12 cellular contexts compared by ENCODE assay signal in the genomic region with DNA sequence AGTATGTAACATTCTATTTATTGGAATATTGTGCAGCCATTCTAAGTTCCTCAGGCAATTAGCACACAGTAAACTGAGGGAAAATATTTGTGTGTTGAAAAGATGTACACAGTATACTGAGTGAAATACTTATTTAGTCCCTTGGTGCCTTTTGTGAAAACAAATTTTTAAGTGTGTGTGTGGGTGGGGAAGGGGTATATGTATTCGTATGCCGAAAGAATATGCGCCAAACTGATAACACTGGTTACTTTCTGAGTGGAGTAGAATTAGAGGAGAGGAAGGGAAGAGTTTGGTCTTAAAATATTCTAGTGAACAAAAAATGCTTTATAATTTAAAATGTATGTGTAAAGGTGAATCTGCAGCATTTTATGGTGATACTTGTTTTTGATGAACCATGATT. TPM values are rescaled to one million over a fixed set of nuclear protein-coding genes. Genes with fewer than 3 reads are reported as not detected.
DNase-seq lines count a peak whose midpoint lies in the region; ATAC-seq, FAIRE-seq and TF ChIP-seq lines count a peak whose summit lies in the region.
"Had no signal": no experiment of that assay in that cellular context is flagged by ENCODE, and none has a peak within 500 bp of the region (broad histone marks: within the 10 kb centered on the region; RNA-seq: fewer than 3 reads in every experiment).

No MANE protein-coding gene starts in this region.

- in situ Hi-C loops in K562 (cut with MboI), result no loop called here

- H3K9ac ChIP-seq in HUES64 (ENCODE audit: low read depth, low read length), result no peak overlapping the region
- H3K9ac ChIP-seq in K562 (ENCODE audit: insufficient read depth in 1 of 2, low read depth in 2 of 2, low read length in 2 of 2), result peak overlapping the region in 1 of 2 experiments; percentile 88; a peak in 2 of 4 replicates

- POLR2A ChIA-PET in CD4-positive, alpha-beta memory T cell (lab: Charles Lee; ENCODE audit: partially characterized antibody), result interaction anchor here (0.5 to 2.2 kb wide), 4 partner anchors 10 to 59 kb away, joined by 3 to 6 read pairs (median 4); no protein-coding TSS in a partner anchor
- POLR2A ChIA-PET in K562 (lab: Yijun Ruan, JAX), result interaction anchor here (0.7 to 1.4 kb wide), 5 partner anchors 8 to 76 kb away, joined by 4 to 6 read pairs (median 6); no protein-coding TSS in a partner anchor
- POLR2A ChIA-PET in naive thymus-derived CD8-positive, alpha-beta T cell (lab: Charles Lee), result interaction anchor here (1.2 kb wide), 1 partner anchor 58 kb away, joined by 3 read pairs; no protein-coding TSS in a partner anchor

- no peak for FAIRE-seq in K562 (lab: Jason Lieb, UNC)

- no peak for TF ChIP-seq RAD21 in K562 (CRISPR knock-in tag; conservative IDR thresholded peaks at IDR 0.05 in 1 of 2, IDR thresholded peaks at IDR 0.05 in 1 of 2)

- no peak for TF ChIP-seq CTCF in K562 (IDR thresholded peaks at IDR 0.05 in 2 of 3, conservative IDR thresholded peaks at IDR 0.05 in 1 of 3; ENCODE audit: insufficient read depth in 2 of 3, low read depth in 1 of 3, low read length in 3 of 3)

- no peak for TF ChIP-seq POLR2A in K562 (conservative IDR thresholded peaks at IDR 0.05)

- H3K4me3 Mint-ChIP-seq in CD4-positive, alpha-beta memory T cell, result peak overlapping the region; percentile 63 to 100 (median 82)
- H3K4me3 Mint-ChIP-seq in naive thymus-derived CD8-positive, alpha-beta T cell, result peak overlapping the region in 9 of 10 donors; percentile 38 to 99 (median 78)

- H3K4me1 Mint-ChIP-seq in CD4-positive, alpha-beta memory T cell, result peaks cover 53 to 92% (median 68%) of the 10 kb centered on the region in 4 donors
- peaks cover 17 to 80% (median 73%) of the 10 kb centered on the region in 4 donors for H3K4me1 Mint-ChIP-seq in naive thymus-derived CD8-positive, alpha-beta T cell

- no peak overlapping the region for H3K27ac ChIP-seq in CD4-positive, alpha-beta memory T cell (ENCODE audit: low read depth, low read length)
- H3K27ac ChIP-seq in HUES64 (ENCODE audit: low read depth, low read length), result no peak overlapping the region
- peak overlapping the region; percentile 86 for H3K27ac ChIP-seq in K562 (ENCODE audit: extremely low read depth, low read depth, low read length)

- H3K4me3 ChIP-seq in CD4-positive, alpha-beta memory T cell (ENCODE audit: low read length in 2 of 2), result no peak overlapping the region
- H3K4me3 ChIP-seq in HUES64 (ENCODE audit: low read length), result peak overlapping the region; percentile 85
- H3K4me3 ChIP-seq in K562, result peak overlapping the region; percentile 64

- H3K9me1 ChIP-seq in K562 (ENCODE audit: control insufficient read depth, insufficient read depth, low read length), result no peaks in the 10 kb centered on the region

- peaks cover 3% of the 10 kb centered on the region for H3K36me3 ChIP-seq in CD4-positive, alpha-beta memory T cell (ENCODE audit: insufficient read depth, low read length)
- peaks cover 8% of the 10 kb centered on the region for H3K36me3 ChIP-seq in HUES64 (ENCODE audit: insufficient read depth, low read length)
- peaks cover 39% of the 10 kb centered on the region for H3K36me3 ChIP-seq in K562 (ENCODE audit: control insufficient read depth, insufficient read depth, low read length)

- H2AFZ ChIP-seq in K562 (ENCODE audit: low read depth, low read length), result no peak overlapping the region

- no peaks in the 10 kb centered on the region for H3K9me3 ChIP-seq in CD4-positive, alpha-beta memory T cell (ENCODE audit: control insufficient read depth in 1 of 2, low read length in 2 of 2)
- H3K9me3 ChIP-seq in HUES64 (ENCODE audit: insufficient read depth, low read depth, low read length) (no peaks in the 10 kb centered on the region), K562 (replicated peaks; ENCODE audit: control insufficient read depth, insufficient read depth, low read depth, low read length) (no peaks in the 10 kb centered on the region)

- H4K20me1 ChIP-seq in K562 (replicated peaks; ENCODE audit: control insufficient read depth, insufficient read depth, low read length), result peaks cover 4% of the 10 kb centered on the region

- 87% methylated on average over 3 of the region's 3 CpGs for WGBS in HUES64
- 0% methylated on average over 3 of the region's 3 CpGs for WGBS in K562 (ENCODE audit: insufficient coverage, low coverage, missing lambda C conversion rate)

- no peaks in the 10 kb centered on the region for H3K27me3 ChIP-seq in CD4-positive, alpha-beta memory T cell (ENCODE audit: insufficient read depth, low read length)
- H3K27me3 ChIP-seq in HUES64 (ENCODE audit: insufficient read depth, low read length) (no peaks in the 10 kb centered on the region), K562 (ENCODE audit: control insufficient read depth in 2 of 2, insufficient read depth in 2 of 2, low read length in 2 of 2) (no peaks in the 10 kb centered on the region)

- TF ChIP-seq EP300 in K562 (IDR thresholded peaks at IDR 0.05; ENCODE audit: low read length), result no peak

- DNase-seq in CD4-positive, alpha-beta memory T cell, result no peak
- DNase-seq in K562 (ENCODE audit: extremely low read depth in 1 of 4, low spot score in 3 of 4) (peak in 2 of 4 experiments; percentile 68 to 77), NOMO-1 treated with DMSO at 0.1 percent for 48 hours (lab: John Stamatoyannopoulos, UW; ENCODE audit: unreplicated experiment) (no peak), NCI-H2171 treated with DMSO at 0.1 percent for 48 hours (lab: John Stamatoyannopoulos, UW) (no peak)
- DNase-seq in naive thymus-derived CD8-positive, alpha-beta T cell, result no peak
- DNase-seq: GOT3, NCI-H1092, T1000 had no signal

- H3K4me1 ChIP-seq in CD4-positive, alpha-beta memory T cell (ENCODE audit: insufficient read depth, low read length), result peaks cover 62% of the 10 kb centered on the region
- peaks cover 50% of the 10 kb centered on the region for H3K4me1 ChIP-seq in HUES64 (ENCODE audit: insufficient read depth, low read length)
- peaks cover 9 to 21% of the 10 kb centered on the region in 2 experiments for H3K4me1 ChIP-seq in K562 (replicated peaks in 1 of 2; ENCODE audit: control insufficient read depth in 2 of 2, insufficient read depth in 2 of 2, low read length in 2 of 2)

- peak overlapping the region in 6 of 7 donors; percentile 58 to 94 (median 78) for H3K27ac Mint-ChIP-seq in CD4-positive, alpha-beta memory T cell
- peak overlapping the region in 4 of 10 donors; percentile 4 to 97 (median 82) for H3K27ac Mint-ChIP-seq in naive thymus-derived CD8-positive, alpha-beta T cell
- H3K27ac Mint-ChIP-seq: activated naive CD4-positive, alpha-beta T cell treated with anti-CD3 and anti-CD28 coated beads, Interleukin-2, amount 50 U/mL, for 72 hours had no signal

- BruUV-seq in K562 (replicated peaks; lab: Mats Ljungman, UMichigan), result no TSS peak

- intact Hi-C loops in CD4-positive, alpha-beta memory T cell (cut with micrococcal nuclease), result loop anchor here (5.0 kb wide), 2 partner anchors 427 to 533 kb away; partner anchors contain the start of gene YTHDC2
- intact Hi-C loops in K562 (cut with micrococcal nuclease), result loop anchor here (1.0 to 10.0 kb wide), 5 partner anchors 63 to 425 kb away; partner anchors contain the start of gene SRP19

- ATAC-seq in K562 (peak; percentile 61), HG02852 (IDR thresholded peaks at IDR 0.05; ENCODE audit: unreplicated experiment) (no peak), HG02678 (IDR thresholded peaks at IDR 0.05; ENCODE audit: unreplicated experiment) (no peak)
- ATAC-seq in naive thymus-derived CD8-positive, alpha-beta T cell, result no peak
- ATAC-seq: activated naive CD4-positive, alpha-beta T cell treated with anti-CD3 and anti-CD28 coated beads, Interleukin-2, amount 50 U/mL, for 72 hours had no signal

- peak overlapping the region; percentile 75 for H3K4me2 ChIP-seq in K562 (ENCODE audit: insufficient read depth, low read length)

- peaks cover 0 to 5% (median 0%) of the 10 kb centered on the region in 8 donors for H3K9me3 Mint-ChIP-seq in CD4-positive, alpha-beta memory T cell
- H3K9me3 Mint-ChIP-seq in naive thymus-derived CD8-positive, alpha-beta T cell, result no peaks in the 10 kb centered on the region

- peaks cover 19 to 53% of the 10 kb centered on the region in 2 donors for H3K36me3 Mint-ChIP-seq in CD4-positive, alpha-beta memory T cell
- H3K36me3 Mint-ChIP-seq in naive thymus-derived CD8-positive, alpha-beta T cell, result peaks cover 5 to 33% (median 15%) of the 10 kb centered on the region in 3 donors

- CTCF ChIA-PET in CD4-positive, alpha-beta memory T cell (lab: Charles Lee; ENCODE audit: partially characterized antibody), result interaction anchor here (0.8 to 3.6 kb wide), 8 partner anchors 8 to 819 kb away, joined by 3 to 27 read pairs (median 3); no protein-coding TSS in a partner anchor
- CTCF ChIA-PET in K562 (lab: Yijun Ruan, JAX; ENCODE audit: low intra/inter-chr PET ratio), result no interaction called here

- H3K27me3 Mint-ChIP-seq in CD4-positive, alpha-beta memory T cell, result peaks cover 0 to 4% of the 10 kb centered on the region in 2 donors
- H3K27me3 Mint-ChIP-seq in naive thymus-derived CD8-positive, alpha-beta T cell, result no peaks in the 10 kb centered on the region

- H3K79me2 ChIP-seq in K562 (ENCODE audit: control insufficient read depth, insufficient read depth, low read length), result peaks cover 82% of the 10 kb centered on the region

RNA-seq across cellular contexts. Expression of gene DCP2, which starts 3.1 kb away (rescaled TPM):
- total RNA-seq in CD4-positive, alpha-beta memory T cell, result 100 to 1,000 TPM; 116 to 123 TPM
- polyA plus RNA-seq in CD4-positive, alpha-beta memory T cell, result 10 to 100 TPM; 54.0 to 75.4 TPM
- polyA plus RNA-seq in HUES64 (2013, experiment 1 of 2), result 32.7 TPM
- 33.7 TPM for polyA plus RNA-seq in HUES64 (2013, experiment 2 of 2)
- 114 and 176 TPM in 2 replicates for total RNA-seq in K562 (2011; cell fraction: chromatin; rRNA removed; ENCODE audit: low replicate concordance)
- 54.0 and 57.9 TPM in 2 replicates for total RNA-seq in K562 (2011; cell fraction: nucleolus; rRNA removed)
- total RNA-seq in K562 (2011; cell fraction: nucleoplasm; rRNA removed), result 61.2 and 112 TPM in 2 replicates
- total RNA-seq in K562 (2014; rRNA removed), result 71.8 and 75.6 TPM in 2 replicates
- total RNA-seq in K562 (2014; rRNA removed; fragmentation: Illumina TruSeq; extraction: Trizol), result 96.8 and 120 TPM in 2 replicates
- total RNA-seq in K562 (2015; rRNA removed; fragmentation: Illumina TruSeq; extraction: Trizol), result 69.4 and 76.0 TPM in 2 replicates
- total RNA-seq in K562 (2021), result 109 and 111 TPM in 2 replicates
- polyA plus RNA-seq in K562 (2011; rRNA removed), result 22.8 and 40.4 TPM in 2 replicates
- polyA plus RNA-seq in K562 (2011; cell fraction: cytosol; rRNA removed), result 20.4 and 29.5 TPM in 2 replicates
- 26.7 and 36.5 TPM in 2 replicates for polyA plus RNA-seq in K562 (2011; cell fraction: nucleus; rRNA removed)
- 24.0 and 28.2 TPM in 2 replicates for polyA plus RNA-seq in K562 (2012)
- 41.4 and 46.7 TPM in 2 replicates for polyA plus RNA-seq in K562 (2014; fragmentation: Illumina TruSeq; extraction: Trizol)
- 10 to 100 TPM; 25.9 to 36.8 TPM for polyA plus RNA-seq in K562 (2014; fragmentation: Nextera tagmentation; extraction: Ambion mirVana)
- polyA plus RNA-seq in K562 (2014; rRNA removed), result 25.9 and 38.0 TPM in 2 replicates
- 134 and 161 TPM in 2 replicates for polyA minus RNA-seq in K562 (2011; rRNA and poly(A)+ RNA removed)
- 33.9 and 43.4 TPM in 2 replicates for polyA minus RNA-seq in K562 (2011; cell fraction: cytosol; rRNA and poly(A)+ RNA removed)
- 78.6 and 97.4 TPM in 2 replicates for polyA minus RNA-seq in K562 (2011; cell fraction: nucleus; rRNA and poly(A)+ RNA removed)
- total RNA-seq in naive thymus-derived CD8-positive, alpha-beta T cell, result 10 to 100 TPM; 65.1 to 67.9 TPM
- 10 to 100 TPM; 48.3 to 53.0 (median 50.7) TPM for polyA plus RNA-seq in naive thymus-derived CD8-positive, alpha-beta T cell

RNA-seq across cellular contexts. Expression of gene REEP5, which starts 57.7 kb away (rescaled TPM):
- total RNA-seq in CD4-positive, alpha-beta memory T cell, result 10 to 100 TPM; 55.6 to 61.1 TPM
- 100 to 1,000 TPM; 113 to 117 TPM for polyA plus RNA-seq in CD4-positive, alpha-beta memory T cell
- polyA plus RNA-seq in HUES64 (2013, experiment 1 of 2), result 30.2 TPM
- polyA plus RNA-seq in HUES64 (2013, experiment 2 of 2), result 34.0 TPM
- 38.2 and 76.7 TPM in 2 replicates for total RNA-seq in K562 (2011; cell fraction: chromatin; rRNA removed; ENCODE audit: low replicate concordance)
- 120 and 131 TPM in 2 replicates for total RNA-seq in K562 (2011; cell fraction: nucleolus; rRNA removed)
- 54.9 and 77.7 TPM in 2 replicates for total RNA-seq in K562 (2011; cell fraction: nucleoplasm; rRNA removed)
- 17.5 and 34.9 TPM in 2 replicates for total RNA-seq in K562 (2014; rRNA removed)
- 17.3 and 17.4 TPM in 2 replicates for total RNA-seq in K562 (2014; rRNA removed; fragmentation: Illumina TruSeq; extraction: Trizol)
- 13.8 and 14.7 TPM in 2 replicates for total RNA-seq in K562 (2015; rRNA removed; fragmentation: Illumina TruSeq; extraction: Trizol)
- total RNA-seq in K562 (2021), result 36.3 and 39.2 TPM in 2 replicates
- polyA plus RNA-seq in K562 (2011; rRNA removed), result 84.8 and 84.9 TPM in 2 replicates
- 66.6 and 67.4 TPM in 2 replicates for polyA plus RNA-seq in K562 (2011; cell fraction: cytosol; rRNA removed)
- 43.3 and 49.6 TPM in 2 replicates for polyA plus RNA-seq in K562 (2011; cell fraction: nucleus; rRNA removed)
- 32.9 and 33.5 TPM in 2 replicates for polyA plus RNA-seq in K562 (2012)
- 25.3 and 30.4 TPM in 2 replicates for polyA plus RNA-seq in K562 (2014; fragmentation: Illumina TruSeq; extraction: Trizol)
- 100 to 1,000 TPM; 100 to 102 TPM for polyA plus RNA-seq in K562 (2014; fragmentation: Nextera tagmentation; extraction: Ambion mirVana)
- 36.0 and 58.0 TPM in 2 replicates for polyA plus RNA-seq in K562 (2014; rRNA removed)
- 50.5 and 69.1 TPM in 2 replicates for polyA minus RNA-seq in K562 (2011; rRNA and poly(A)+ RNA removed)
- 20.9 and 37.0 TPM in 2 replicates for polyA minus RNA-seq in K562 (2011; cell fraction: cytosol; rRNA and poly(A)+ RNA removed)
- 19.0 and 31.1 TPM in 2 replicates for polyA minus RNA-seq in K562 (2011; cell fraction: nucleus; rRNA and poly(A)+ RNA removed)
- 10 to 100 TPM; 33.1 to 35.4 TPM for total RNA-seq in naive thymus-derived CD8-positive, alpha-beta T cell
- 10 to 100 TPM; 35.5 to 59.2 (median 39.3) TPM for polyA plus RNA-seq in naive thymus-derived CD8-positive, alpha-beta T cell

Comparison
In these comparisons a context has a peak if more than half of its experiments do, and no peak if none do; other contexts are left out.
1. H3K4me3 ChIP-seq: peak in HUES64 (single experiment) and K562 (single experiment); none in CD4-positive, alpha-beta memory T cell (0 of 2).